1 cellular context compared by ENCODE assay signal in the genomic region with DNA sequence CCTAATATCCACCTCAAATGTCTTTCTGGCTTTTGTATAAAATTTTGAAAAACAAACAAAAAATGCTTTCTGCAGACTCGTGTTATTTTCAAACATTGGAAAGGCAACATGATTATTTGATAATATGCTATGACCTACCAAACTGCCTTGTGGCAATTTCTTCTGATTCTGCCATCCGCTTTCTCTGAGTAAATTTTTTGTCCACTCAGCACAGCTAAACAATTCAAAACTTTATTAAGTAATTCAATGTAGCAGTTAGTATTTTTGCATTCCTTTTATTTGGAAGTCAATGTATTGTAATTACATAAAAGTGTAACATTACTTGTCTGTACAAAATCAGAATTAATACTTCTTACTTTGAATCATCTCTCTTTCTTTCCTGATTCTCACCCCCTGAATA.
A peak's percentile ranks its signal among the peaks of the same experiment; 100 is the strongest.
TF ChIP-seq lines count a peak whose summit lies in the region.

No MANE protein-coding gene starts in this region.

TF ChIP-seq in HepG2, 621 proteins besides CTCF, POLR2A, EP300 and RAD21 (continued from another document):
- peak; percentile 49; the same call in 1 of the 2 replicates for TF ChIP-seq MAFF (IDR thresholded peaks at IDR 0.05; ENCODE audit: low read depth, low read length)
- TF ChIP-seq, protein P1, sequence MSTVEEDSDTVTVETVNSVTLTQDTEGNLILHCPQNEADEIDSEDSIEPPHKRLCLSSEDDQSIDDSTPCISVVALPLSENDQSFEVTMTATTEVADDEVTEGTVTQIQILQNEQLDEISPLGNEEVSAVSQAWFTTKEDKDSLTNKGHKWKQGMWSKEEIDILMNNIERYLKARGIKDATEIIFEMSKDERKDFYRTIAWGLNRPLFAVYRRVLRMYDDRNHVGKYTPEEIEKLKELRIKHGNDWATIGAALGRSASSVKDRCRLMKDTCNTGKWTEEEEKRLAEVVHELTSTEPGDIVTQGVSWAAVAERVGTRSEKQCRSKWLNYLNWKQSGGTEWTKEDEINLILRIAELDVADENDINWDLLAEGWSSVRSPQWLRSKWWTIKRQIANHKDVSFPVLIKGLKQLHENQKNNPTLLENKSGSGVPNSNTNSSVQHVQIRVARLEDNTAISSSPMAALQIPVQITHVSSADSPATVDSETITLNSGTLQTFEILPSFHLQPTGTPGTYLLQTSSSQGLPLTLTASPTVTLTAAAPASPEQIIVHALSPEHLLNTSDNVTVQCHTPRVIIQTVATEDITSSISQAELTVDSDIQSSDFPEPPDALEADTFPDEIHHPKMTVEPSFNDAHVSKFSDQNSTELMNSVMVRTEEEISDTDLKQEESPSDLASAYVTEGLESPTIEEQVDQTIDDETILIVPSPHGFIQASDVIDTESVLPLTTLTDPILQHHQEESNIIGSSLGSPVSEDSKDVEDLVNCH (CRISPR knock-in tag; IDR thresholded peaks at IDR 0.05), result no peak
